Comparison of ENCODE assay signal across 24 cellular contexts in genomic region chr10:121637437-121637836, GRCh38.
"Had no signal": no experiment of that assay in that cellular context is flagged by ENCODE, and none has a peak within 500 bp of the region (broad histone marks: within the 10 kb centered on the region; RNA-seq: fewer than 3 reads in every experiment).

No MANE protein-coding gene starts in this region.

- H3K4me1 ChIP-seq: stomach, suprapubic skin, testis, thyroid gland, tibial artery, tibial nerve, transverse colon, upper lobe of left lung, upper lobe of right lung, uterus, vagina had no signal

- H3K4me3 ChIP-seq: stomach, suprapubic skin, testis, thoracic aorta, thyroid gland, tibial artery, tibial nerve, transverse colon, upper lobe of left lung, upper lobe of right lung, uterus, vagina had no signal

- H3K9me3 ChIP-seq: suprapubic skin, testis, thyroid gland, upper lobe of right lung, uterus, vagina had no signal

- H3K27ac ChIP-seq: stomach, suprapubic skin, testis, thoracic aorta, thyroid gland, tibial artery, tibial nerve, transverse colon, upper lobe of left lung, upper lobe of right lung, uterus, vagina had no signal

- H3K36me3 ChIP-seq: stomach, suprapubic skin, thoracic aorta, thyroid gland, tibial artery, tibial nerve, transverse colon, upper lobe of left lung, upper lobe of right lung, uterus, vagina had no signal

- DNase-seq: stimulated activated CD4-positive, alpha-beta T cell treated with anti-CD3 and anti-CD28 coated beads, Interleukin-2, amount 100 ng/mL, for 48 hours; stimulated activated CD4-positive, alpha-beta T cell treated with anti-CD3 and anti-CD28 coated beads, Interleukin-4, amount 100 ng/mL, for 1 hour; stimulated activated CD4-positive, alpha-beta T cell treated with anti-CD3 and anti-CD28 coated beads, Interleukin-4, amount 100 ng/mL, for 24 hours; stimulated activated CD4-positive, alpha-beta T cell treated with anti-CD3 and anti-CD28 coated beads, Interleukin-4, amount 100 ng/mL, for 4 hours; stimulated activated CD8-positive, alpha-beta memory T cell treated with anti-CD3 and anti-CD28 coated beads, Interleukin-4, amount 100 ng/mL, for 48 hours; stimulated activated naive B cell treated with anti-CD40 and anti-IgM and Interleukin-4, amounts not matched to agents 10 μg/mL and 1 μg/mL and 100 μg/mL, for 72 hours; stimulated activated naive CD4-positive, alpha-beta T cell; stimulated activated naive CD4-positive, alpha-beta T cell treated with Interleukin-2 at 50 U/mL for 16 hours; stimulated activated naive CD8-positive, alpha-beta T cell treated with anti-CD3 and anti-CD28 coated beads, Interleukin-15, amount 100 ng/mL, for 72 hours; stimulated activated naive CD8-positive, alpha-beta T cell treated with anti-CD3 and anti-CD28 coated beads, Interleukin-15, Interleukin-2, amounts not matched to agents 100 U/mL and 50 U/mL, for 24 hours; stomach; substantia nigra; testis; thyroid gland; tibial artery; transverse colon; trophoblast cell; upper lobe of left lung; uterus had no signal
